Comparison of ENCODE assay signal across 21 cellular contexts in genomic region chr7:82446897-82447296, GRCh38.
"Had no signal": no experiment of that assay in that cellular context is flagged by ENCODE, and none has a peak within 500 bp of the region (broad histone marks: within the 10 kb centered on the region; RNA-seq: fewer than 3 reads in every experiment).

No MANE protein-coding gene starts in this region.

- DNase-seq: dermis blood vessel endothelial cell; effector memory CD4-positive, alpha-beta T cell; foreskin melanocyte; hypothalamus; immature natural killer cell; left ventricle myocardium superior; lower lobe of right lung; naive thymus-derived CD8-positive, alpha-beta T cell; nephron progenitor cell; nucleus accumbens; right cardiac atrium; sigmoid colon; stimulated activated CD4-positive, alpha-beta T cell treated with anti-CD3 and anti-CD28 coated beads, Interleukin-2, amount 100 ng/mL, for 24 hours; stimulated activated CD4-positive, alpha-beta T cell treated with anti-CD3 and anti-CD28 coated beads, Interleukin-4, amount 100 ng/mL, for 24 hours; stimulated activated naive CD4-positive, alpha-beta T cell treated with Interleukin-2 at 50 U/mL for 16 hours; stomach; thyroid gland; trophoblast cell had no signal

- FAIRE-seq: endothelial cell of umbilical vein, keratinocyte had no signal

- ATAC-seq: left ventricle myocardium superior; lower lobe of right lung; naive thymus-derived CD8-positive, alpha-beta T cell; right cardiac atrium; stimulated activated effector memory CD8-positive, alpha-beta T cell treated with anti-CD3 and anti-CD28 coated beads, Interleukin-12 subunit alpha, Interleukin-12 subunit beta, amount 100 ng/mL, for 72 hours had no signal
